22 cellular contexts compared by ENCODE assay signal in genomic region chr13:27976362-27977177, GRCh38. TPM values are rescaled to one million over a fixed set of nuclear protein-coding genes. Genes with fewer than 3 reads are reported as not detected.
DNase-seq lines count a peak whose midpoint lies in the region; ATAC-seq, FAIRE-seq and TF ChIP-seq lines count a peak whose summit lies in the region.
"Had no signal": no experiment of that assay in that cellular context is flagged by ENCODE, and none has a peak within 500 bp of the region (broad histone marks: within the 10 kb centered on the region; RNA-seq: fewer than 3 reads in every experiment).

No MANE protein-coding gene starts in this region.

- H3K4me2 ChIP-seq in hepatocyte = peak overlapping the region; percentile 75
- no peak overlapping the region for H3K4me2 ChIP-seq in neuronal stem cell (ENCODE audit: insufficient read depth, low read length, poor library complexity, severe bottlenecking)
- H3K4me2 ChIP-seq: PC-9 had no signal

- no peak for ATAC-seq in activated CD8-positive, alpha-beta memory T cell treated with anti-CD3 and anti-CD28 coated beads, Interleukin-2, amount 10 ng/mL, durations not matched to agents 7 days and 5 days
- ATAC-seq: CD8-positive, alpha-beta T cell; T-cell had no signal

- peaks cover 11% of the 10 kb centered on the region for H3K79me2 ChIP-seq in hepatocyte

- H3K79me1 ChIP-seq in neuronal stem cell (ENCODE audit: low read depth, low read length) = peaks cover 1% of the 10 kb centered on the region

- no peaks in the 10 kb centered on the region for H3K36me3 Mint-ChIP-seq in activated CD8-positive, alpha-beta memory T cell treated with anti-CD3 and anti-CD28 coated beads, Interleukin-2, amount 10 ng/mL, durations not matched to agents 7 days and 5 days
- H3K36me3 Mint-ChIP-seq: CD8-positive, alpha-beta T cell; T-cell had no signal

- no peaks in the 10 kb centered on the region for H3K9me3 Mint-ChIP-seq in activated CD8-positive, alpha-beta memory T cell treated with anti-CD3 and anti-CD28 coated beads, Interleukin-2, amount 10 ng/mL, durations not matched to agents 7 days and 5 days (ENCODE audit: low read depth)
- H3K9me3 Mint-ChIP-seq: CD8-positive, alpha-beta T cell; T-cell had no signal

- TF ChIP-seq CTCF in hepatocyte (IDR thresholded peaks at IDR 0.05; ENCODE audit: poor library complexity) = no peak
- TF ChIP-seq CTCF in GM10248 (IDR thresholded peaks at IDR 0.05; ENCODE audit: control extremely low read depth, extremely low read depth, low read depth, missing control alignments) = no peak

- no peak overlapping the region for H3K9ac ChIP-seq in neuronal stem cell (ENCODE audit: low read depth, low read length, poor library complexity)

- no peak overlapping the region for H2BK15ac ChIP-seq in neuronal stem cell (ENCODE audit: low read length)

- H3K4ac ChIP-seq in neuronal stem cell (ENCODE audit: low read length) = no peak overlapping the region

- peaks cover 90% of the 10 kb centered on the region for H3K27me3 Mint-ChIP-seq in activated CD8-positive, alpha-beta memory T cell treated with anti-CD3 and anti-CD28 coated beads, Interleukin-2, amount 10 ng/mL, durations not matched to agents 7 days and 5 days

- H3K27ac ChIP-seq in hepatocyte (peak overlapping the region; percentile 90), neuronal stem cell (replicated peaks; ENCODE audit: low read length) (no peak overlapping the region)
- H3K27ac ChIP-seq: PC-9, SK-N-MC had no signal

- H2AK5ac ChIP-seq in neuronal stem cell (ENCODE audit: low read depth, low read length) = peak overlapping the region; percentile 14

- H3K4me1 ChIP-seq in hepatocyte (ENCODE audit: insufficient read depth) (no peaks in the 10 kb centered on the region), neuronal stem cell (ENCODE audit: control insufficient read depth in 2 of 2, insufficient read depth in 1 of 2, low read depth in 1 of 2, low read length in 2 of 2) (peaks cover 1 to 17% of the 10 kb centered on the region in 2 donors)
- H3K4me1 ChIP-seq: HAP-1 had no signal

- H4K91ac ChIP-seq in neuronal stem cell (ENCODE audit: low read depth, low read length, poor library complexity) = no peak overlapping the region

- no peaks in the 10 kb centered on the region for H3K36me3 ChIP-seq in hepatocyte (replicated peaks; ENCODE audit: insufficient read depth, low read depth)
- no peaks in the 10 kb centered on the region for H3K36me3 ChIP-seq in neuronal stem cell (replicated peaks in 1 of 2; ENCODE audit: control insufficient read depth in 2 of 2, insufficient read depth in 2 of 2, low read length in 2 of 2)
- H3K36me3 ChIP-seq: HAP-1 had no signal

- peaks cover 23% of the 10 kb centered on the region for H3K4me1 Mint-ChIP-seq in activated CD8-positive, alpha-beta memory T cell treated with anti-CD3 and anti-CD28 coated beads, Interleukin-2, amount 10 ng/mL, durations not matched to agents 7 days and 5 days

- DNase-seq in activated CD8-positive, alpha-beta memory T cell treated with anti-CD3 and anti-CD28 coated beads, Interleukin-2, amount 50 U/mL, for 48 hours = peak; percentile 49
- no peak for DNase-seq in activated CD8-positive, alpha-beta memory T cell treated with anti-CD3 and anti-CD28 coated beads, Interleukin-2, amount 10 ng/mL, durations not matched to agents 7 days and 5 days
- DNase-seq in hepatocyte (ENCODE audit: low spot score) (no peak), neuronal stem cell (ENCODE audit: low spot score) (no peak), GM10248 (ENCODE audit: extremely low spot score) (no peak), GM19240 (ENCODE audit: insufficient read length, low spot score) (no peak), HuH-7 (ENCODE audit: low spot score) (no peak), GM19239 (ENCODE audit: insufficient read length, low spot score) (no peak)
- DNase-seq: CD8-positive, alpha-beta T cell; DMS79; KG1; NCI-H146; NCI-H2081; NCI-H510A; NCI-H774; PC-9; T-cell had no signal

- no peaks in the 10 kb centered on the region for H4K20me1 ChIP-seq in hepatocyte (ENCODE audit: insufficient read depth, poor library complexity, severe bottlenecking)

- no peak overlapping the region for H2BK12ac ChIP-seq in neuronal stem cell (ENCODE audit: low read length)

- POLR2A ChIA-PET in GM10248 (lab: Yijun Ruan, JAX) = no interaction called here

- H3K27me3 ChIP-seq in hepatocyte (peaks cover 97% of the 10 kb centered on the region), neuronal stem cell (ENCODE audit: control insufficient read depth in 3 of 3, insufficient read depth in 3 of 3, low read depth in 1 of 3, low read length in 3 of 3) (peaks cover 60 to 99% (median 85%) of the 10 kb centered on the region in 3 experiments)

- H3K14ac ChIP-seq in neuronal stem cell (ENCODE audit: low read length) = no peak overlapping the region

- WGBS in hepatocyte (ENCODE audit: low lambda C conversion rate, missing lambda C conversion rate) = 23% methylated on average over 16 of the region's 16 CpGs
- no CpG with 5 or more reads among the region's 16 CpGs for WGBS in neuronal stem cell (ENCODE audit: extremely low coverage in 2 of 2, insufficient read length in 2 of 2, insufficient replicate concordance in 1 of 2), 2 donors

- no peak overlapping the region for H3K4me3 ChIP-seq in hepatocyte
- H3K4me3 ChIP-seq in neuronal stem cell (ENCODE audit: low read length in 2 of 2) = no peak overlapping the region
- H3K4me3 ChIP-seq: HAP-1, PC-9, SK-N-MC had no signal

- H4K8ac ChIP-seq in neuronal stem cell (ENCODE audit: low read depth, low read length) = no peak overlapping the region

- H2BK5ac ChIP-seq in neuronal stem cell (ENCODE audit: low read length) = no peak overlapping the region

- CTCF ChIA-PET in activated CD8-positive, alpha-beta memory T cell treated with anti-CD3 and anti-CD28 coated beads, Interleukin-2, amount 10 ng/mL, durations not matched to agents 7 days and 5 days (lab: Charles Lee) = interaction anchor here (0.9 to 1.6 kb wide), 7 partner anchors 8 to 615 kb away, joined by 3 to 4 read pairs (median 3); no protein-coding TSS in a partner anchor
- CTCF ChIA-PET in GM10248 (lab: Yijun Ruan, JAX) = interaction anchor here (1.0 to 16.1 kb wide), 8 partner anchors 8 to 614 kb away, joined by 3 to 404 read pairs (median 6); no protein-coding TSS in a partner anchor

- no peak overlapping the region for H3K18ac ChIP-seq in neuronal stem cell (ENCODE audit: low read length)

- no peak for FAIRE-seq in GM19239 (lab: Jason Lieb, UNC)
- FAIRE-seq: D721Med had no signal

- no peak overlapping the region for H3K4me3 Mint-ChIP-seq in activated CD8-positive, alpha-beta memory T cell treated with anti-CD3 and anti-CD28 coated beads, Interleukin-2, amount 10 ng/mL, durations not matched to agents 7 days and 5 days
- H3K4me3 Mint-ChIP-seq: CD8-positive, alpha-beta T cell had no signal

- H3K9me3 ChIP-seq in hepatocyte (ENCODE audit: low read depth) (no peaks in the 10 kb centered on the region), neuronal stem cell (replicated peaks in 1 of 2; ENCODE audit: control insufficient read depth in 2 of 2, insufficient read depth in 1 of 2, low read depth in 1 of 2, low read length in 2 of 2) (peaks cover 0 to 3% of the 10 kb centered on the region in 2 donors)
- H3K9me3 ChIP-seq: HAP-1 had no signal

- no peak overlapping the region for H2BK120ac ChIP-seq in neuronal stem cell (ENCODE audit: low read depth, low read length)

- H3K9me2 ChIP-seq in hepatocyte (replicated peaks; ENCODE audit: insufficient read depth) = no peaks in the 10 kb centered on the region

- H2AFZ ChIP-seq in hepatocyte (peak overlapping the region; percentile 16), neuronal stem cell (ENCODE audit: low read length) (no peak overlapping the region)
- H2AFZ ChIP-seq: PC-9 had no signal

- peak overlapping the region; percentile 18 for H3K23ac ChIP-seq in neuronal stem cell (ENCODE audit: low read depth, low read length, poor library complexity)

- no peak overlapping the region for H3K27ac Mint-ChIP-seq in activated CD8-positive, alpha-beta memory T cell treated with anti-CD3 and anti-CD28 coated beads, Interleukin-2, amount 10 ng/mL, durations not matched to agents 7 days and 5 days
- H3K27ac Mint-ChIP-seq: CD8-positive, alpha-beta T cell; T-cell had no signal

RNA-seq across cellular contexts. Expression of gene CDX2, which starts 7.5 kb away (rescaled TPM):
- not detected for total RNA-seq in activated CD8-positive, alpha-beta memory T cell treated with anti-CD3 and anti-CD28 coated beads, Interleukin-2, amount 10 ng/mL, durations not matched to agents 7 days and 5 days
- total RNA-seq in hepatocyte = 34.6 and 40.0 TPM in 2 replicates
- polyA plus RNA-seq in hepatocyte = 52.4 and 60.6 TPM in 2 replicates
- 0.03 TPM for polyA plus RNA-seq in neuronal stem cell (2013, experiment 1 of 2)
- polyA plus RNA-seq in neuronal stem cell (2013, experiment 2 of 2) = 0.03 TPM
- total RNA-seq: CD8-positive, alpha-beta T cell; PC-9 had no signal
- polyA plus RNA-seq: BJ had no signal

RNA-seq across cellular contexts. Expression of gene URAD, which starts 11.9 kb away (rescaled TPM):
- total RNA-seq in activated CD8-positive, alpha-beta memory T cell treated with anti-CD3 and anti-CD28 coated beads, Interleukin-2, amount 10 ng/mL, durations not matched to agents 7 days and 5 days = not detected
- total RNA-seq in hepatocyte = 13.5 and 18.2 TPM in 2 replicates
- 35.7 and 38.1 TPM in 2 replicates for polyA plus RNA-seq in hepatocyte
- not detected for polyA plus RNA-seq in neuronal stem cell (2013, experiment 1 of 2)
- polyA plus RNA-seq in neuronal stem cell (2013, experiment 2 of 2) = not detected
- total RNA-seq: CD8-positive, alpha-beta T cell; G401; PC-9; T-cell had no signal
- polyA plus RNA-seq: BJ had no signal

RNA-seq across cellular contexts. Expression of gene PDX1, which starts 56.8 kb away (rescaled TPM):
- total RNA-seq in activated CD8-positive, alpha-beta memory T cell treated with anti-CD3 and anti-CD28 coated beads, Interleukin-2, amount 10 ng/mL, durations not matched to agents 7 days and 5 days = not detected
- 0.20 and 1.3 TPM in 2 replicates for total RNA-seq in hepatocyte
- 0.95 and 1.8 TPM in 2 replicates for polyA plus RNA-seq in hepatocyte
- polyA plus RNA-seq in neuronal stem cell (2013, experiment 1 of 2) = not detected
- polyA plus RNA-seq in neuronal stem cell (2013, experiment 2 of 2) = not detected
- total RNA-seq: CD8-positive, alpha-beta T cell; G401; PC-9; T-cell had no signal
- polyA plus RNA-seq: BJ had no signal

Comparison
In these comparisons a context has a peak if more than half of its experiments do, and no peak if none do; other contexts are left out.
1. RNA of gene CDX2, which starts 7.5 kb away (total RNA-seq): 34.6 to 40.0 TPM in hepatocyte; not detected in activated CD8-positive, alpha-beta memory T cell treated with anti-CD3 and anti-CD28 coated beads, Interleukin-2, amount 10 ng/mL, durations not matched to agents 7 days and 5 days; every median in the first group is over 10 times any median in the second.
2. RNA of gene URAD, which starts 11.9 kb away (total RNA-seq): 13.5 to 18.2 TPM in hepatocyte; not detected in activated CD8-positive, alpha-beta memory T cell treated with anti-CD3 and anti-CD28 coated beads, Interleukin-2, amount 10 ng/mL, durations not matched to agents 7 days and 5 days; every median in the first group is over 10 times any median in the second.